11 cellular contexts compared by ENCODE assay signal in the genomic region with DNA sequence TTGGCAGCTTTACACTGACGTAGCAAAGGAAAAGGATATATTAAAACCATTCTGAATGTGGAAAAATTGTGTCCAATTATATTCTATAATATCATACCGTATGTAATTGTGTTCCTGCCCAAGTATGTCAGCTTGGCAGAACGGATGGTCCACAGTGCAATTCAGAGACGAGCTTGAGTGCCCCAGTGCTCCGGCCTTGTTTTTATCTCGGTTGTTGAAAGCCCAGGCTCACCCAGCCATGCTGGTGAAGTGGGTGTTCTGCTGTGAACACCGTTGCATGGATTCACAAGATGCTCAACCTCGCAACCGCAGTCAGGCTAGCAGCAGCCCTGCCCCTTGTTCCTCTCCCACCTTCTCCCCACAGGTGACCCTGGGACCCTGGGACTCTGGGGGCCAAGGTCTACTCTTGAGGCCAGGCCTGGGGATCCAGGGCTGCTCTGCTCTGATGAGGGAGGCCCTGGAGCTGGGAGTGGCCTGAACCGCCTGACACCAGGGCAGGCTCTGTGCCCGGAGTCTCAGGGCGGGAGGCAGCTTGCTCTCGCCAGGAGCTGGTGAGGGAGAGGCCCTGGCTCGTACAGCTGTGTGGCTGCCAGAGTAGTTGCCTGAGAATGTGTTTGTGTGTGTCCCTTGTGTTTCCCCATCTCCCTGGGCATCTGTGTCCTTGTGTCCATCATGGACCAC. TPM values are rescaled to one million over a fixed set of nuclear protein-coding genes. Genes with fewer than 3 reads are reported as not detected.
DNase-seq lines count a peak whose midpoint lies in the region; ATAC-seq and TF ChIP-seq lines count a peak whose summit lies in the region.
"Had no signal": no experiment of that assay in that cellular context is flagged by ENCODE, and none has a peak within 500 bp of the region (broad histone marks: within the 10 kb centered on the region; RNA-seq: fewer than 3 reads in every experiment).

No MANE protein-coding gene starts in this region.

- ATAC-seq in esophagus mucosa: peak; percentile 83
- ATAC-seq in lower lobe of right lung: peak; percentile 72 to 79
- ATAC-seq in GM18907 (IDR thresholded peaks at IDR 0.05; ENCODE audit: unreplicated experiment): no peak

- H3K27ac Mint-ChIP-seq in activated CD4-positive, alpha-beta T cell treated with anti-CD3 and anti-CD28 coated beads, Interleukin-2, amount 10 ng/mL, durations not matched to agents 24 days and 14 days: no peak overlapping the region

- H3K9me3 Mint-ChIP-seq in activated CD4-positive, alpha-beta T cell treated with anti-CD3 and anti-CD28 coated beads, Interleukin-2, amount 10 ng/mL, durations not matched to agents 24 days and 14 days: no peaks in the 10 kb centered on the region

- no peaks in the 10 kb centered on the region for H3K4me1 Mint-ChIP-seq in activated CD4-positive, alpha-beta T cell treated with anti-CD3 and anti-CD28 coated beads, Interleukin-2, amount 10 ng/mL, durations not matched to agents 24 days and 14 days

- peaks cover 65% of the 10 kb centered on the region for H3K4me1 ChIP-seq in lower lobe of right lung
- H3K4me1 ChIP-seq in subcutaneous abdominal adipose tissue (ENCODE audit: control insufficient read depth in 5 of 5, insufficient read depth in 5 of 5, low read length in 5 of 5): peaks cover 6 to 90% (median 69%) of the 10 kb centered on the region in 5 donors

- H3K27me3 ChIP-seq in lower lobe of right lung (ENCODE audit: low read depth) (no peaks in the 10 kb centered on the region), subcutaneous abdominal adipose tissue (ENCODE audit: control insufficient read depth in 5 of 5, insufficient read depth in 4 of 5, low read length in 5 of 5) (no peaks in the 10 kb centered on the region)

- no peak for TF ChIP-seq CTCF in lower lobe of right lung (IDR thresholded peaks at IDR 0.05)

- H3K27me3 Mint-ChIP-seq in activated CD4-positive, alpha-beta T cell treated with anti-CD3 and anti-CD28 coated beads, Interleukin-2, amount 10 ng/mL, durations not matched to agents 24 days and 14 days: no peaks in the 10 kb centered on the region

- intact Hi-C loops in lower lobe of right lung (cut with DNase I): no loop called here
- intact Hi-C loops in activated CD4-positive, alpha-beta T cell treated with anti-CD3 and anti-CD28 coated beads, Interleukin-2, amount 10 ng/mL, durations not matched to agents 24 days and 14 days (cut with micrococcal nuclease): no loop called here

- DNase-seq in NCI-H1092 (lab: John Stamatoyannopoulos, UW) (peak; percentile 27), lower lobe of right lung (peak; percentile 79), DMS153 treated with DMSO at 0.1 percent for 48 hours (lab: John Stamatoyannopoulos, UW; ENCODE audit: unreplicated experiment) (no peak), GM19240 (ENCODE audit: insufficient read length, low spot score) (no peak)
- DNase-seq in activated CD4-positive, alpha-beta T cell treated with anti-CD3 and anti-CD28 coated beads, Interleukin-2, amount 10 ng/mL, durations not matched to agents 24 days and 14 days: no peak
- DNase-seq: activated CD4-positive, CD25-positive, alpha-beta regulatory T cell treated with anti-CD3 and anti-CD28 coated beads, Interleukin-2, amount 50 U/mL, for 72 hours; amniotic stem cell; stimulated activated naive CD4-positive, alpha-beta T cell treated with Interleukin-2 at 50 U/mL for 16 hours had no signal

- H3K27ac ChIP-seq in lower lobe of right lung (no peak overlapping the region), subcutaneous abdominal adipose tissue (ENCODE audit: low read depth, low read length) (peak overlapping the region; percentile 44)

- no peaks in the 10 kb centered on the region for H3K36me3 ChIP-seq in lower lobe of right lung
- H3K36me3 ChIP-seq in subcutaneous abdominal adipose tissue (ENCODE audit: control insufficient read depth in 5 of 5, insufficient read depth in 5 of 5, low read length in 5 of 5): peaks cover 0 to 17% (median 11%) of the 10 kb centered on the region in 5 donors

- no peak overlapping the region for H3K9ac ChIP-seq in subcutaneous abdominal adipose tissue (ENCODE audit: low read length in 5 of 5)

- H3K9me3 ChIP-seq in lower lobe of right lung: no peaks in the 10 kb centered on the region
- H3K9me3 ChIP-seq in subcutaneous abdominal adipose tissue (ENCODE audit: control insufficient read depth in 5 of 5, low read length in 5 of 5): no peaks in the 10 kb centered on the region

- H3K36me3 Mint-ChIP-seq in activated CD4-positive, alpha-beta T cell treated with anti-CD3 and anti-CD28 coated beads, Interleukin-2, amount 10 ng/mL, durations not matched to agents 24 days and 14 days (ENCODE audit: low read depth): no peaks in the 10 kb centered on the region

- H3K4me3 ChIP-seq in lower lobe of right lung (no peak overlapping the region), subcutaneous abdominal adipose tissue (ENCODE audit: low read depth in 1 of 5, low read length in 5 of 5) (peak overlapping the region in 1 of 5 donors; percentile 4)

- no peak overlapping the region for H3K4me3 Mint-ChIP-seq in activated CD4-positive, alpha-beta T cell treated with anti-CD3 and anti-CD28 coated beads, Interleukin-2, amount 10 ng/mL, durations not matched to agents 24 days and 14 days

RNA-seq across cellular contexts. Expression of gene PTPRF, which starts 11.2 kb away (rescaled TPM):
- total RNA-seq in esophagus mucosa (285 TPM), lower lobe of right lung (176 TPM)
- total RNA-seq in activated CD4-positive, alpha-beta T cell treated with anti-CD3 and anti-CD28 coated beads, Interleukin-2, amount 10 ng/mL, durations not matched to agents 24 days and 14 days: 2.1 and 2.7 TPM in 2 replicates

Comparison
In these comparisons a context has a peak if more than half of its experiments do, and no peak if none do; other contexts are left out.
1. DNase-seq: peak in NCI-H1092 (single experiment) and lower lobe of right lung (single experiment); none in DMS153 treated with DMSO at 0.1 percent for 48 hours (single experiment), GM19240 (single experiment) and activated CD4-positive, alpha-beta T cell treated with anti-CD3 and anti-CD28 coated beads, Interleukin-2, amount 10 ng/mL, durations not matched to agents 24 days and 14 days (single experiment).
2. RNA of gene PTPRF, which starts 11.2 kb away (total RNA-seq): 285 TPM in esophagus mucosa (single experiment) and 176 TPM in lower lobe of right lung (single experiment); 2.1 to 2.7 TPM in activated CD4-positive, alpha-beta T cell treated with anti-CD3 and anti-CD28 coated beads, Interleukin-2, amount 10 ng/mL, durations not matched to agents 24 days and 14 days; every median in the first group is over 10 times any median in the second.